In the genomic region with DNA sequence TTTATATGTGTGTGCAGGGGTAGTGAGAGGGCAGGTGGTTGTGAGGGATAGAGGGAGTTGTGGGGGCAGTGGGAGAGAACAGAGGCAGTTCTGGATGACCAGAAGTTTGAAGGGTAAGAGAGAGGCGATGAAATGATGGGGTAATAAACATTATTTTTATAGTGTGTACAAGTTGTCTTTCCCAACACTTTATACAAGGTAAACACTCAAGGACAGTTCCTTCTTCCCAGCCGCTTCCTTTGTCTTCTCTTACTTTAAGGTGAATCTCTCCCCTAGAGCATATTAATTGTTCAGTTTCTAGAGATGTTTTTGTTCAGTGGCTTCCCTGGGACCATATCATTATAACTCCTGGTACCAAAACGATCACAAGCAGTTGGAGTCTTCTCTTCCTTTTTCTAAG, we compare ENCODE assay signal across 11 cellular contexts.
"Had no signal": no experiment of that assay in that cellular context is flagged by ENCODE, and none has a peak within 500 bp of the region (broad histone marks: within the 10 kb centered on the region; RNA-seq: fewer than 3 reads in every experiment).

No MANE protein-coding gene starts in this region.

- H3K9me3 Mint-ChIP-seq: GM23338, H9, HFFc6 had no signal

- H3K4me3 Mint-ChIP-seq: GM23338, H9, HFFc6 had no signal

- H3K27ac Mint-ChIP-seq: GM23338, H9, HFFc6 had no signal

- H3K9me3 ChIP-seq: HAP-1 had no signal

- FAIRE-seq: H1, H54 had no signal

- ATAC-seq: GM23338, HCT116 had no signal

- H3K4me3 ChIP-seq: GM23248, GM23338, HAP-1 had no signal

- H3K4me1 ChIP-seq: HAP-1 had no signal

- H3K27ac ChIP-seq: GM23248 had no signal

- H3K36me3 ChIP-seq: HAP-1 had no signal

- DNase-seq: GOT3, H7, H9, HCEC 1CT, HFFc6 had no signal
